8 cellular contexts compared by ENCODE assay signal in genomic region chr3:51975857-51976549, GRCh38. TPM values are rescaled to one million over a fixed set of nuclear protein-coding genes. Genes with fewer than 3 reads are reported as not detected.
A peak's percentile ranks its signal among the peaks of the same experiment; 100 is the strongest.
DNase-seq lines count a peak whose midpoint lies in the region; ATAC-seq and TF ChIP-seq lines count a peak whose summit lies in the region.

No MANE protein-coding gene starts in this region.

- H3K36me3 ChIP-seq in adrenal gland (replicated peaks in 1 of 2) (no peaks in the 10 kb centered on the region), parathyroid adenoma (ENCODE audit: control insufficient read depth, insufficient read depth, low read length) (no peaks in the 10 kb centered on the region)

- H3K4me2 ChIP-seq in parathyroid adenoma (ENCODE audit: low read length) = peak overlapping the region; percentile 90

- 33 to 36% (median 35%) methylated on average over 43 to 45 of the region's 45 CpGs for WGBS in adrenal gland, 4 donors

- H2AFZ ChIP-seq in parathyroid adenoma = peak overlapping the region; percentile 100

- no peak for TF ChIP-seq POLR2A in adrenal gland (IDR thresholded peaks at IDR 0.05)

- H3K27me3 ChIP-seq in adrenal gland (no peaks in the 10 kb centered on the region), parathyroid adenoma (ENCODE audit: control insufficient read depth, insufficient read depth, low read length) (no peaks in the 10 kb centered on the region)

- H3K79me2 ChIP-seq in parathyroid adenoma = peaks cover 2% of the 10 kb centered on the region

- peak overlapping the region in 3 of 5 donors; percentile 17 to 99 (median 93) for H3K27ac ChIP-seq in adrenal gland
- H3K27ac ChIP-seq in parathyroid adenoma = peak overlapping the region; percentile 95

- ATAC-seq in left ventricle myocardium superior = no peak
- ATAC-seq in GM19351 (IDR thresholded peaks at IDR 0.05; ENCODE audit: unreplicated experiment) = no peak
- ATAC-seq in HG03432 (IDR thresholded peaks at IDR 0.05; ENCODE audit: unreplicated experiment) = no peak

- H3K4me1 ChIP-seq in adrenal gland (replicated peaks in 1 of 2) (peaks cover 16 to 42% of the 10 kb centered on the region in 2 donors), parathyroid adenoma (peaks cover 11% of the 10 kb centered on the region)

- peak overlapping the region in 1 of 4 donors; percentile 53 for H3K4me3 ChIP-seq in adrenal gland
- peak overlapping the region; percentile 68 for H3K4me3 ChIP-seq in parathyroid adenoma (ENCODE audit: low read depth, low read length)

- H3K9ac ChIP-seq in parathyroid adenoma = no peak overlapping the region

- peak; percentile 36 for DNase-seq in Daoy (ENCODE audit: low read depth)
- DNase-seq in NCI-H1092 (lab: John Stamatoyannopoulos, UW) = peak; percentile 72
- DNase-seq in adrenal gland = peak; percentile 76 to 94 (median 81)
- peak; percentile 84 for DNase-seq in left ventricle myocardium superior
- DNase-seq in DMS153 (lab: John Stamatoyannopoulos, UW) = no peak

- H3K9me3 ChIP-seq in adrenal gland (replicated peaks in 1 of 3) (no peaks in the 10 kb centered on the region), parathyroid adenoma (ENCODE audit: control insufficient read depth, low read length) (no peaks in the 10 kb centered on the region)

- intact Hi-C loops in adrenal gland (cut with DNase I) (no loop called here), left ventricle myocardium superior (cut with micrococcal nuclease) (no loop called here)

- TF ChIP-seq CTCF in adrenal gland (IDR thresholded peaks at IDR 0.05) = no peak
- TF ChIP-seq CTCF in parathyroid adenoma (IDR thresholded peaks at IDR 0.05) = peak; percentile 27

RNA-seq across cellular contexts. Expression of gene ABHD14A, which starts 1.1 kb away (rescaled TPM):
- total RNA-seq in Daoy (2014; rRNA removed; shearing (Covaris generic)) = 1.9 and 10.5 TPM in 2 replicates
- total RNA-seq in adrenal gland (100 to 1,000 TPM in 3 of 8 donors, 10 to 100 TPM in 5; 49.4 to 162 (median 77.1) TPM), left ventricle myocardium superior (27.0 TPM)
- polyA plus RNA-seq in adrenal gland = 100 to 1,000 TPM in 2 of 3 donors, 10 to 100 TPM in 1; 30.2 to 140 (median 112) TPM

RNA-seq across cellular contexts. Expression of gene ABHD14B, which starts 2.2 kb away (rescaled TPM):
- total RNA-seq in Daoy (2014; rRNA removed; shearing (Covaris generic)) = 8.3 and 13.2 TPM in 2 replicates
- 100 to 1,000 TPM in 6 of 8 donors, 10 to 100 TPM in 2; 49.0 to 177 (median 119) TPM for total RNA-seq in adrenal gland
- 100 to 1,000 TPM in 2 of 3 donors, 10 to 100 TPM in 1; 91.8 to 175 (median 152) TPM for polyA plus RNA-seq in adrenal gland
- 13.1 TPM for total RNA-seq in left ventricle myocardium superior

RNA-seq across cellular contexts. Expression of gene ACY1, which starts 7.3 kb away (rescaled TPM):
- total RNA-seq in Daoy (2014; rRNA removed; shearing (Covaris generic)) = 15.9 and 25.9 TPM in 2 replicates
- total RNA-seq in adrenal gland (100 to 1,000 TPM in 2 of 8 donors, 10 to 100 TPM in 6; 50.7 to 122 (median 80.0) TPM), left ventricle myocardium superior (18.5 TPM)
- polyA plus RNA-seq in adrenal gland = 10 to 100 TPM; 37.3 to 92.4 (median 49.1) TPM

RNA-seq across cellular contexts. Expression of gene PCBP4, which starts 8.7 kb away (rescaled TPM):
- total RNA-seq in Daoy (2014; rRNA removed; shearing (Covaris generic)) = 23.9 and 37.0 TPM in 2 replicates
- total RNA-seq in adrenal gland (10 to 100 TPM; 23.4 to 41.3 (median 35.7) TPM), left ventricle myocardium superior (71.6 TPM)
- polyA plus RNA-seq in adrenal gland = 100 to 1,000 TPM in 1 of 3 donors, 10 to 100 TPM in 2; 10.7 to 234 (median 87.3) TPM

RNA-seq across cellular contexts. Expression of gene RPL29, which starts 19.7 kb away (rescaled TPM):
- total RNA-seq in Daoy (2014; rRNA removed; shearing (Covaris generic)) = 865 and 1,191 TPM in 2 replicates
- 1,000 to 10,000 TPM; 1,018 to 1,982 (median 1,315) TPM for total RNA-seq in adrenal gland
- 1,000 to 10,000 TPM in 2 of 3 donors, 100 to 1,000 TPM in 1; 947 to 3,421 (median 2,326) TPM for polyA plus RNA-seq in adrenal gland
- total RNA-seq in left ventricle myocardium superior = 663 TPM
